ENCODE assay signal across 18 cellular contexts in the genomic region with DNA sequence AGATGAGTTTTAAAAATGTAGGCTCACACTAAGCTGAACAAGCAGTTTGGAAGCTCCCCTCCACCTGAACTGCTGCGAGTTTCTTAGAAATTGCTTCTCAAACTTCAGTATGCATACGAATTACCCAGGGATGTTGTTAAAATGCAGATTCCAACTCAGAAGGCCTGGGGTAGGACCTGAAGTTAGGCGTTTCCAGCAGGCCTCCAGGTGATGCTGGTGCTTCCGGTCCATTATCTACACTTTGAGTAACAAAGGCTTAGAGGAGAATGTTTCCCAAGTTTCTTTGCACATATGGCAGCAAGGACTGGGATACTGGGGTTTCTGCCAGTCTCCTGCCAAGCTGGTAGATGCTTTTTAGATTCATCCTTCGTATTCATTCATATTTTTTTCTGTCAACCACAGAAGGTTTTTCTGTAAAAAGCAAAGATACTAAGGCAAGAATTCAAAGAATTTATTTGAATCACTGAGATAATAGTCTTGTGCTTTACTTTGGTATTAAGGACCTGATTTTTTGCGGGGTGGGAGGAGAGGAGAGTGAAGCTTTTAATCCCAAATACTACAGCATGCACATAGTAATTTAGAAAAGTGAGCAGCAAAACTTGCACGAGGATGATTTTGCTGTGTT.
"Had no signal": no experiment of that assay in that cellular context is flagged by ENCODE, and none has a peak within 500 bp of the region (broad histone marks: within the 10 kb centered on the region; RNA-seq: fewer than 3 reads in every experiment).

No MANE protein-coding gene starts in this region.

- H3K4me1 Mint-ChIP-seq: activated CD4-positive, alpha-beta memory T cell treated with anti-CD3 and anti-CD28 coated beads, Interleukin-2, amount 10 ng/mL, durations not matched to agents 7 days and 5 days; activated naive CD8-positive, alpha-beta T cell treated with anti-CD3 and anti-CD28 coated beads for 36 hours; nephron progenitor cell had no signal

- H3K36me3 Mint-ChIP-seq: activated naive CD8-positive, alpha-beta T cell treated with anti-CD3 and anti-CD28 coated beads for 36 hours had no signal

- H3K36me3 ChIP-seq: ascending aorta, colonic mucosa, ovary, sigmoid colon, upper lobe of right lung had no signal

- H3K9me3 ChIP-seq: colonic mucosa, upper lobe of right lung had no signal

- H3K9me3 Mint-ChIP-seq: activated CD4-positive, alpha-beta memory T cell treated with anti-CD3 and anti-CD28 coated beads, Interleukin-2, amount 10 ng/mL, durations not matched to agents 7 days and 5 days had no signal

- DNase-seq: activated CD4-positive, alpha-beta memory T cell treated with anti-CD3 and anti-CD28 coated beads, Interleukin-2, amount 10 ng/mL, durations not matched to agents 7 days and 5 days; activated CD4-positive, alpha-beta T cell treated with anti-CD3 and anti-CD28 coated beads for 1 hour; activated gamma-delta T cell treated with Interleukin-2 at 50 U/mL for 16 hours; activated naive CD8-positive, alpha-beta T cell treated with anti-CD3 and anti-CD28 coated beads for 36 hours; activated T-cell treated with anti-CD3 and anti-CD28 coated beads, Interleukin-2, amount 50 U/mL, for 48 hours; colonic mucosa; effector CD4-positive, alpha-beta T cell; foreskin melanocyte; head of caudate nucleus; left ventricle myocardium superior; mesenchymal stem cell; nephron progenitor cell; ovary; sigmoid colon; stimulated activated CD4-positive, alpha-beta T cell treated with anti-CD3 and anti-CD28 coated beads, Interleukin-2, amount 100 ng/mL, for 48 hours; stimulated activated naive CD4-positive, alpha-beta T cell treated with Interleukin-2 at 50 U/mL for 16 hours; upper lobe of right lung had no signal

- ATAC-seq: left ventricle myocardium superior, upper lobe of right lung had no signal

- H3K27me3 ChIP-seq: ascending aorta, colonic mucosa, ovary, sigmoid colon, upper lobe of right lung had no signal

- H3K4me3 Mint-ChIP-seq: activated CD4-positive, alpha-beta memory T cell treated with anti-CD3 and anti-CD28 coated beads, Interleukin-2, amount 10 ng/mL, durations not matched to agents 7 days and 5 days; activated naive CD8-positive, alpha-beta T cell treated with anti-CD3 and anti-CD28 coated beads for 36 hours; nephron progenitor cell had no signal

- H3K4me1 ChIP-seq: ascending aorta, colonic mucosa, sigmoid colon, upper lobe of right lung had no signal

- H3K27ac Mint-ChIP-seq: activated CD4-positive, alpha-beta memory T cell treated with anti-CD3 and anti-CD28 coated beads, Interleukin-2, amount 10 ng/mL, durations not matched to agents 7 days and 5 days; activated naive CD8-positive, alpha-beta T cell treated with anti-CD3 and anti-CD28 coated beads for 36 hours; nephron progenitor cell had no signal

- H3K4me3 ChIP-seq: ascending aorta, colonic mucosa, ovary, sigmoid colon, upper lobe of right lung had no signal

- H3K27ac ChIP-seq: ascending aorta, colonic mucosa, ovary, sigmoid colon, upper lobe of right lung had no signal
